ENCODE assay signal across 8 cellular contexts in genomic region chr13:98575876-98576214, GRCh38. TPM values are rescaled to one million over a fixed set of nuclear protein-coding genes. Genes with fewer than 3 reads are reported as not detected.
A peak's percentile ranks its signal among the peaks of the same experiment; 100 is the strongest.
DNase-seq lines count a peak whose midpoint lies in the region; ATAC-seq, FAIRE-seq and TF ChIP-seq lines count a peak whose summit lies in the region.

No MANE protein-coding gene starts in this region.

- no peaks in the 10 kb centered on the region for H3K27me3 ChIP-seq in CD4-positive, alpha-beta T cell (ENCODE audit: control insufficient read depth, insufficient read depth, low read length)
- H3K27me3 ChIP-seq in OCI-LY1 (ENCODE audit: insufficient read depth, low read length) (no peaks in the 10 kb centered on the region), neuron (ENCODE audit: insufficient read depth, low read length) (no peaks in the 10 kb centered on the region)

- POLR2A ChIA-PET in CD4-positive, alpha-beta T cell (lab: Charles Lee): interaction anchor here (1.4 to 3.3 kb wide), 7 partner anchors 9 to 1142 kb away, joined by 3 to 42 read pairs (median 7); no protein-coding TSS in a partner anchor

- H3K36me3 Mint-ChIP-seq in CD4-positive, alpha-beta T cell (ENCODE audit: low read depth): peaks cover 9% of the 10 kb centered on the region
- peaks cover 5% of the 10 kb centered on the region for H3K36me3 Mint-ChIP-seq in effector memory CD8-positive, alpha-beta T cell (ENCODE audit: insufficient read depth)

- H3K27me3 Mint-ChIP-seq in CD4-positive, alpha-beta T cell: no peaks in the 10 kb centered on the region
- H3K27me3 Mint-ChIP-seq in effector memory CD8-positive, alpha-beta T cell: no peaks in the 10 kb centered on the region

- H3K9me3 ChIP-seq in CD4-positive, alpha-beta T cell (ENCODE audit: control insufficient read depth, low read length): no peaks in the 10 kb centered on the region
- H3K9me3 ChIP-seq in OCI-LY1 (ENCODE audit: low read length) (no peaks in the 10 kb centered on the region), neuron (ENCODE audit: low read length) (no peaks in the 10 kb centered on the region)

- TF ChIP-seq CTCF in CD4-positive, alpha-beta T cell (IDR thresholded peaks at IDR 0.05): no peak
- no peak for TF ChIP-seq CTCF in OCI-LY1 (IDR thresholded peaks at IDR 0.05; ENCODE audit: low read length)

- H3K4me1 ChIP-seq in OCI-LY1 (ENCODE audit: insufficient read depth, low read length, severe bottlenecking) (peaks cover 55% of the 10 kb centered on the region), neuron (ENCODE audit: insufficient read depth, low read length) (peaks cover 40% of the 10 kb centered on the region)

- peak overlapping the region; percentile 95 for H3K4me2 ChIP-seq in OCI-LY1 (ENCODE audit: low read length)

- FAIRE-seq in urothelium cell line (lab: Jason Lieb, UNC): no peak

- H2AFZ ChIP-seq in OCI-LY1 (ENCODE audit: low read length) (no peak overlapping the region), neuron (ENCODE audit: low read depth, low read length) (no peak overlapping the region)

- H3F3A ChIP-seq in OCI-LY1 (ENCODE audit: insufficient read depth, low read length): peaks cover 9% of the 10 kb centered on the region

- peak overlapping the region; percentile 93 for H3K27ac Mint-ChIP-seq in CD4-positive, alpha-beta T cell
- peak overlapping the region; percentile 91 to 93 for H3K27ac Mint-ChIP-seq in effector memory CD8-positive, alpha-beta T cell

- peak overlapping the region; percentile 97 for H3K4me3 Mint-ChIP-seq in CD4-positive, alpha-beta T cell
- peak overlapping the region; percentile 84 to 89 for H3K4me3 Mint-ChIP-seq in effector memory CD8-positive, alpha-beta T cell

- H3K36me3 ChIP-seq in OCI-LY1 (ENCODE audit: insufficient read depth, low read length): no peaks in the 10 kb centered on the region
- no peaks in the 10 kb centered on the region for H3K36me3 ChIP-seq in neuron (ENCODE audit: insufficient read depth, low read length)

- no peak for DNase-seq in CD4-positive, alpha-beta T cell
- DNase-seq in effector memory CD8-positive, alpha-beta T cell: no peak
- DNase-seq in NCI-H2196 (lab: John Stamatoyannopoulos, UW; ENCODE audit: unreplicated experiment) (no peak), GOT3 (lab: John Stamatoyannopoulos, UW) (no peak), epidermal melanocyte (ENCODE audit: insufficient read length, low spot score) (no peak), urothelium cell line (ENCODE audit: low spot score) (no peak)

- peaks cover 50% of the 10 kb centered on the region for H3K79me2 ChIP-seq in OCI-LY1 (ENCODE audit: insufficient read depth, low read length)

- H3K9me2 ChIP-seq in OCI-LY1 (ENCODE audit: low read depth, low read length): no peaks in the 10 kb centered on the region

- intact Hi-C loops in CD4-positive, alpha-beta T cell (cut with DNase I, micrococcal nuclease): loop anchor here (2.0 to 5.0 kb wide), 4 partner anchors 34 to 599 kb away; no protein-coding TSS in a partner anchor

- H4K20me1 ChIP-seq in OCI-LY1 (ENCODE audit: insufficient read depth, low read length): no peaks in the 10 kb centered on the region

- H3K9me3 Mint-ChIP-seq in CD4-positive, alpha-beta T cell: no peaks in the 10 kb centered on the region
- H3K9me3 Mint-ChIP-seq in effector memory CD8-positive, alpha-beta T cell: no peaks in the 10 kb centered on the region

- peak overlapping the region; percentile 82 for H3K27ac ChIP-seq in CD4-positive, alpha-beta T cell (ENCODE audit: low read depth, low read length)
- H3K27ac ChIP-seq in OCI-LY1 (ENCODE audit: low read depth, low read length, poor library complexity, severe bottlenecking): peak overlapping the region; percentile 87

- peak overlapping the region; percentile 81 for H3K9ac ChIP-seq in OCI-LY1 (ENCODE audit: low read length)

- peak overlapping the region; percentile 83 for H3K4me3 ChIP-seq in OCI-LY1 (ENCODE audit: low read depth, low read length, poor library complexity, severe bottlenecking)
- peak overlapping the region; percentile 91 for H3K4me3 ChIP-seq in neuron (ENCODE audit: low read length)

- H3K4me1 Mint-ChIP-seq in CD4-positive, alpha-beta T cell (ENCODE audit: low read depth): peaks cover 63% of the 10 kb centered on the region
- H3K4me1 Mint-ChIP-seq in effector memory CD8-positive, alpha-beta T cell (ENCODE audit: low read depth in 2 of 2): peaks cover 43 to 49% of the 10 kb centered on the region in 2 donors

- CTCF ChIA-PET in CD4-positive, alpha-beta T cell (lab: Charles Lee): no interaction called here

- no peak for ATAC-seq in CD4-positive, alpha-beta T cell (ENCODE audit: poor library complexity)
- no peak for ATAC-seq in effector memory CD8-positive, alpha-beta T cell (replicated peaks)

RNA-seq across cellular contexts. Expression of gene STK24, which starts 1.1 kb away (rescaled TPM):
- total RNA-seq in CD4-positive, alpha-beta T cell: 10 to 100 TPM; 82.3 to 85.2 TPM
